ENCODE assay signal across 19 cellular contexts in the genomic region with DNA sequence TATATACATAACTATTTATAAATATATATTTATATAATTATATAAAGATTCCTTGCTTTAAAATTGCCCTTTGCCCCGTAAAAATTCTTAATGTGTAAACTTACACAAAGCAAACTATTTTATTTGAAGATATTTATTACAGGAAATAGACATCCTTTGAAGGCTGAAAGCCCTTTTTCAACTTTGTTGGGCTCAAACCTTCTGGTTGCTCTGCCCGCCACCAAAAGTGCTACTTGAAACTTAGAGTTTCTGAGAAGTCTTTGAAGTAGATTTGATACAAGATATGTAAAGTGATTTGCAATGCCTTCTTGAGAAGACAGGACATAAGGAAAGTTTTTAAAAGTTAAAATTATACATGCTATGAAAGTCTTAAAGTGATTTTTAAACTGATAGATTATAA. TPM values are rescaled to one million over a fixed set of nuclear protein-coding genes. Genes with fewer than 3 reads are reported as not detected.
DNase-seq lines count a peak whose midpoint lies in the region; ATAC-seq and TF ChIP-seq lines count a peak whose summit lies in the region.
"Had no signal": no experiment of that assay in that cellular context is flagged by ENCODE, and none has a peak within 500 bp of the region (broad histone marks: within the 10 kb centered on the region; RNA-seq: fewer than 3 reads in every experiment).

No MANE protein-coding gene starts in this region.

- peaks cover 0 to 20% of the 10 kb centered on the region in 2 experiments; a peak in 2 of 3 replicates for H3K36me3 ChIP-seq in HEK293 (ENCODE audit: control insufficient read depth in 2 of 2, insufficient read depth in 1 of 2, low read length in 2 of 2)

- peaks cover 10% of the 10 kb centered on the region for H3K4me1 ChIP-seq in HEK293 (ENCODE audit: control insufficient read depth, insufficient read depth, low read length)

- CTCF ChIA-PET in activated naive CD4-positive, alpha-beta T cell treated with anti-CD3 and anti-CD28 coated beads, Interleukin-2, amount 10 ng/mL, durations not matched to agents 7 days and 5 days (lab: Charles Lee) = no interaction called here
- CTCF ChIA-PET in HEK293 (lab: Yijun Ruan, JAX) (no interaction called here), T-cell (lab: Charles Lee) (no interaction called here)

- DNase-seq in activated naive CD4-positive, alpha-beta T cell treated with anti-CD3 and anti-CD28 coated beads, Interleukin-2, amount 10 ng/mL, durations not matched to agents 7 days and 5 days = peak; percentile 62
- no peak for DNase-seq in activated naive CD4-positive, alpha-beta T cell treated with anti-CD3 and anti-CD28 coated beads, Interleukin-2, amount 50 U/mL, for 72 hours (ENCODE audit: low spot score in 2 of 2)
- DNase-seq in T-cell (no peak), mesothelial cell of epicardium (ENCODE audit: low spot score in 2 of 2, unreplicated experiment in 2 of 2) (no peak)
- DNase-seq: GM23248; IMR-90; Karpas-422; NCI-H1694 treated with DMSO at 0.1 percent for 48 hours; NCI-H69; NK-92 treated with Interleukin-12 subunit alpha and Interleukin-12 subunit beta, amount 100 ng/mL, for 24 hours; SIG-M5; SK-N-SH had no signal

- no peaks in the 10 kb centered on the region for H3K9me3 ChIP-seq in HEK293 (ENCODE audit: control insufficient read depth, insufficient read depth, low read depth, low read length)
- H3K9me3 ChIP-seq: HAP-1, SK-N-SH had no signal

- peak overlapping the region; percentile 9 for H3K4me3 Mint-ChIP-seq in activated naive CD4-positive, alpha-beta T cell treated with anti-CD3 and anti-CD28 coated beads, Interleukin-2, amount 10 ng/mL, durations not matched to agents 7 days and 5 days
- H3K4me3 Mint-ChIP-seq in T-cell (peak overlapping the region in 1 of 3 donors; percentile 14), mesothelial cell of epicardium (no peak overlapping the region)
- H3K4me3 Mint-ChIP-seq in activated T-helper 17 cell treated with anti-CD3 and anti-CD28 coated beads, Interleukin-2, amount 50 U/mL, for 72 hours = no peak overlapping the region

- TF ChIP-seq CTCF in HEK293 (tag by site-specific recombination; IDR thresholded peaks at IDR 0.05) (no peak), mesothelial cell of epicardium (IDR thresholded peaks at IDR 0.05; ENCODE audit: unreplicated experiment) (no peak)

- H3K9me3 Mint-ChIP-seq in activated naive CD4-positive, alpha-beta T cell treated with anti-CD3 and anti-CD28 coated beads, Interleukin-2, amount 10 ng/mL, durations not matched to agents 7 days and 5 days = no peaks in the 10 kb centered on the region
- H3K9me3 Mint-ChIP-seq in activated naive CD4-positive, alpha-beta T cell treated with anti-CD3 and anti-CD28 coated beads, Interleukin-2, amount 50 U/mL, for 72 hours = no peaks in the 10 kb centered on the region
- H3K9me3 Mint-ChIP-seq in T-cell = no peaks in the 10 kb centered on the region
- no peaks in the 10 kb centered on the region for H3K9me3 Mint-ChIP-seq in activated T-helper 17 cell treated with anti-CD3 and anti-CD28 coated beads, Interleukin-2, amount 50 U/mL, for 72 hours
- no peaks in the 10 kb centered on the region for H3K9me3 Mint-ChIP-seq in mesothelial cell of epicardium
- H3K9me3 Mint-ChIP-seq: CD4-positive, CD25-positive, alpha-beta regulatory T cell had no signal

- H3K27me3 Mint-ChIP-seq in activated naive CD4-positive, alpha-beta T cell treated with anti-CD3 and anti-CD28 coated beads, Interleukin-2, amount 10 ng/mL, durations not matched to agents 7 days and 5 days = no peaks in the 10 kb centered on the region
- H3K27me3 Mint-ChIP-seq in T-cell (no peaks in the 10 kb centered on the region), mesothelial cell of epicardium (ENCODE audit: low read depth) (no peaks in the 10 kb centered on the region)
- H3K27me3 Mint-ChIP-seq in activated T-helper 17 cell treated with anti-CD3 and anti-CD28 coated beads, Interleukin-2, amount 50 U/mL, for 72 hours = no peaks in the 10 kb centered on the region
- H3K27me3 Mint-ChIP-seq: CD4-positive, CD25-positive, alpha-beta regulatory T cell had no signal

- H3K27ac ChIP-seq in HEK293 (ENCODE audit: extremely low read depth, low read depth, low read length) = no peak overlapping the region
- H3K27ac ChIP-seq: GM23248, RWPE1 had no signal

- POLR2A ChIA-PET in HEK293 (lab: Yijun Ruan, JAX) (no interaction called here), T-cell (lab: Charles Lee) (no interaction called here)

- no peak overlapping the region for H3K4me3 ChIP-seq in HEK293 (ENCODE audit: low read depth, low read length)
- H3K4me3 ChIP-seq: GM12878, GM23248, HAP-1 had no signal

- peaks cover 55% of the 10 kb centered on the region for H3K4me1 Mint-ChIP-seq in activated naive CD4-positive, alpha-beta T cell treated with anti-CD3 and anti-CD28 coated beads, Interleukin-2, amount 10 ng/mL, durations not matched to agents 7 days and 5 days
- H3K4me1 Mint-ChIP-seq in T-cell = peaks cover 37 to 41% (median 37%) of the 10 kb centered on the region in 3 donors
- H3K4me1 Mint-ChIP-seq in activated T-helper 17 cell treated with anti-CD3 and anti-CD28 coated beads, Interleukin-2, amount 50 U/mL, for 72 hours = peaks cover 4% of the 10 kb centered on the region
- H3K4me1 Mint-ChIP-seq in mesothelial cell of epicardium = peaks cover 6% of the 10 kb centered on the region

- no peak overlapping the region for H3K27ac Mint-ChIP-seq in activated naive CD4-positive, alpha-beta T cell treated with anti-CD3 and anti-CD28 coated beads, Interleukin-2, amount 10 ng/mL, durations not matched to agents 7 days and 5 days
- H3K27ac Mint-ChIP-seq in activated naive CD4-positive, alpha-beta T cell treated with anti-CD3 and anti-CD28 coated beads, Interleukin-2, amount 50 U/mL, for 72 hours = no peak overlapping the region
- peak overlapping the region; percentile 7 to 19 for H3K27ac Mint-ChIP-seq in T-cell
- H3K27ac Mint-ChIP-seq in activated T-helper 17 cell treated with anti-CD3 and anti-CD28 coated beads, Interleukin-2, amount 50 U/mL, for 72 hours = peak overlapping the region; percentile 49
- no peak overlapping the region for H3K27ac Mint-ChIP-seq in mesothelial cell of epicardium

- H3K36me3 Mint-ChIP-seq in activated naive CD4-positive, alpha-beta T cell treated with anti-CD3 and anti-CD28 coated beads, Interleukin-2, amount 10 ng/mL, durations not matched to agents 7 days and 5 days = peaks cover 31% of the 10 kb centered on the region
- peaks cover 0 to 7% of the 10 kb centered on the region in 2 donors for H3K36me3 Mint-ChIP-seq in activated naive CD4-positive, alpha-beta T cell treated with anti-CD3 and anti-CD28 coated beads, Interleukin-2, amount 50 U/mL, for 72 hours
- peaks cover 17% of the 10 kb centered on the region for H3K36me3 Mint-ChIP-seq in T-cell
- peaks cover 50% of the 10 kb centered on the region for H3K36me3 Mint-ChIP-seq in activated T-helper 17 cell treated with anti-CD3 and anti-CD28 coated beads, Interleukin-2, amount 50 U/mL, for 72 hours (ENCODE audit: low read depth)
- H3K36me3 Mint-ChIP-seq in mesothelial cell of epicardium = peaks cover 11% of the 10 kb centered on the region

- ATAC-seq in activated naive CD4-positive, alpha-beta T cell treated with anti-CD3 and anti-CD28 coated beads, Interleukin-2, amount 50 U/mL, for 72 hours = no peak
- ATAC-seq in T-cell (replicated peaks in 1 of 4) (no peak), HG03025 (IDR thresholded peaks at IDR 0.05; ENCODE audit: low FRiP score, unreplicated experiment) (no peak)
- no peak for ATAC-seq in activated T-helper 17 cell treated with anti-CD3 and anti-CD28 coated beads, Interleukin-2, amount 50 U/mL, for 72 hours (replicated peaks)
- ATAC-seq: GM12878 had no signal

TF ChIP-seq in HEK293, 187 proteins besides CTCF, POLR2A, EP300 and RAD21:
- TF ChIP-seq, protein P1, sequence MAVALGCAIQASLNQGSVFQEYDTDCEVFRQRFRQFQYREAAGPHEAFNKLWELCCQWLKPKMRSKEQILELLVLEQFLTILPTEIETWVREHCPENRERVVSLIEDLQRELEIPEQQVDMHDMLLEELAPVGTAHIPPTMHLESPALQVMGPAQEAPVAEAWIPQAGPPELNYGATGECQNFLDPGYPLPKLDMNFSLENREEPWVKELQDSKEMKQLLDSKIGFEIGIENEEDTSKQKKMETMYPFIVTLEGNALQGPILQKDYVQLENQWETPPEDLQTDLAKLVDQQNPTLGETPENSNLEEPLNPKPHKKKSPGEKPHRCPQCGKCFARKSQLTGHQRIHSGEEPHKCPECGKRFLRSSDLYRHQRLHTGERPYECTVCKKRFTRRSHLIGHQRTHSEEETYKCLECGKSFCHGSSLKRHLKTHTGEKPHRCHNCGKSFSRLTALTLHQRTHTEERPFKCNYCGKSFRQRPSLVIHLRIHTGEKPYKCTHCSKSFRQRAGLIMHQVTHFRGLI (tag by site-specific recombination; IDR thresholded peaks at IDR 0.05) = peak; percentile 68; the same call in 1 of the 2 replicates
- TF ChIP-seq ZNF624 (tag by site-specific recombination; IDR thresholded peaks at IDR 0.05) (no peak), ZNF585B (tag by site-specific recombination; IDR thresholded peaks at IDR 0.05) (no peak), ZNF302 (tag by site-specific recombination; IDR thresholded peaks at IDR 0.05; ENCODE audit: low read depth) (no peak), ZBTB8A (tag by site-specific recombination; IDR thresholded peaks at IDR 0.05) (0 out of 2 replicates have a peak, but pooled peaks have one; percentile 7)

RNA-seq across cellular contexts. Expression of a gene that starts 36.6 kb away (rescaled TPM):
- total RNA-seq in activated naive CD4-positive, alpha-beta T cell treated with anti-CD3 and anti-CD28 coated beads, Interleukin-2, amount 50 U/mL, for 72 hours = 1 to 10 TPM; 2.6 to 4.2 TPM
- total RNA-seq in T-cell (10 to 100 TPM in 4 of 5 donors, 1 to 10 TPM in 1; 7.6 to 11.4 (median 10.1) TPM), mesothelial cell of epicardium (13.1 to 15.0 TPM (median 13.5 TPM) in 3 replicates)
- 1 to 10 TPM; 4.1 to 4.8 TPM for total RNA-seq in activated T-helper 17 cell treated with anti-CD3 and anti-CD28 coated beads, Interleukin-2, amount 50 U/mL, for 72 hours

RNA-seq across cellular contexts. Expression of a gene that starts 40.9 kb away (rescaled TPM):
- 10 to 100 TPM; 75.4 to 76.2 TPM for total RNA-seq in activated naive CD4-positive, alpha-beta T cell treated with anti-CD3 and anti-CD28 coated beads, Interleukin-2, amount 50 U/mL, for 72 hours
- total RNA-seq in T-cell (10 to 100 TPM; 18.0 to 24.8 (median 22.9) TPM), mesothelial cell of epicardium (31.4 to 33.8 TPM (median 33.4 TPM) in 3 replicates)
- 10 to 100 TPM; 47.5 to 85.0 TPM for total RNA-seq in activated T-helper 17 cell treated with anti-CD3 and anti-CD28 coated beads, Interleukin-2, amount 50 U/mL, for 72 hours

Comparison
In these comparisons a context has a peak if more than half of its experiments do, and no peak if none do; other contexts are left out.
1. H3K27ac Mint-ChIP-seq: peak in T-cell (2 of 2) and activated T-helper 17 cell treated with anti-CD3 and anti-CD28 coated beads, Interleukin-2, amount 50 U/mL, for 72 hours (single experiment); none in activated naive CD4-positive, alpha-beta T cell treated with anti-CD3 and anti-CD28 coated beads, Interleukin-2, amount 10 ng/mL, durations not matched to agents 7 days and 5 days (single experiment), activated naive CD4-positive, alpha-beta T cell treated with anti-CD3 and anti-CD28 coated beads, Interleukin-2, amount 50 U/mL, for 72 hours (0 of 2) and mesothelial cell of epicardium (single experiment).